ENCODE assay signal across 8 cellular contexts in genomic region chr16:69762843-69763556, GRCh38. TPM values are rescaled to one million over a fixed set of nuclear protein-coding genes. Genes with fewer than 3 reads are reported as not detected.
A peak's percentile ranks its signal among the peaks of the same experiment; 100 is the strongest.
DNase-seq lines count a peak whose midpoint lies in the region; ATAC-seq and TF ChIP-seq lines count a peak whose summit lies in the region.

No MANE protein-coding gene starts in this region.

- peak overlapping the region; percentile 86 for H3K4me2 ChIP-seq in HCT116 (ENCODE audit: low read length)

- H3K27ac ChIP-seq in CD8-positive, alpha-beta memory T cell (ENCODE audit: low read depth, low read length): peak overlapping the region; percentile 77
- H3K27ac ChIP-seq in HCT116 (ENCODE audit: low read depth, low read length) (peak overlapping the region; percentile 55), ectodermal cell (ENCODE audit: insufficient read depth, low read depth, low read length, poor library complexity, severe bottlenecking) (no peak overlapping the region), mesodermal cell (ENCODE audit: low read depth, low read length, severe bottlenecking) (peak overlapping the region; percentile 57), aorta (ENCODE audit: low read depth in 1 of 2, low read length in 2 of 2) (peak overlapping the region; percentile 72 to 94)

- H3K9me3 Mint-ChIP-seq in CD8-positive, alpha-beta memory T cell: no peaks in the 10 kb centered on the region

- BruUV-seq in HCT116 (replicated peaks; lab: Mats Ljungman, UMichigan): TSS peak; percentile 57

- TF ChIP-seq CTCF in HCT116 (IDR thresholded peaks at IDR 0.05 in 2 of 3, conservative IDR thresholded peaks at IDR 0.05 in 1 of 3; ENCODE audit: borderline replicate concordance in 1 of 3, insufficient read depth in 1 of 3, low read depth in 2 of 3, low read length in 2 of 3): no peak

- no peaks in the 10 kb centered on the region for H3K9me2 ChIP-seq in HCT116 (ENCODE audit: insufficient read depth)

- intact Hi-C loops in HCT116 (cut with micrococcal nuclease): no loop called here
- intact Hi-C loops in aorta (cut with DNase I): no loop called here

- 26 to 28% methylated on average over 13 of the region's 13 CpGs for WGBS in ectodermal cell, 2 experiments
- 24 to 30% methylated on average over 9 to 10 of the region's 13 CpGs for WGBS in mesodermal cell (ENCODE audit: insufficient coverage in 2 of 2), 2 experiments
- 0% methylated on average over 13 of the region's 13 CpGs for WGBS in aorta, 2 donors

- H3K79me2 ChIP-seq in HCT116 (ENCODE audit: insufficient read depth, low read length): peaks cover 45% of the 10 kb centered on the region

- peaks cover 0 to 1% of the 10 kb centered on the region in 2 donors for H3K27me3 Mint-ChIP-seq in CD8-positive, alpha-beta memory T cell

- H4K20me1 ChIP-seq in HCT116 (ENCODE audit: insufficient read depth): no peaks in the 10 kb centered on the region

- no peak for TF ChIP-seq RAD21 in HCT116 (IDR thresholded peaks at IDR 0.05; ENCODE audit: low read depth)

- peak overlapping the region; percentile 54 for H2AFZ ChIP-seq in HCT116 (ENCODE audit: low read depth, low read length, poor library complexity, severe bottlenecking)

- DNase-seq in CD8-positive, alpha-beta memory T cell: peak in 2 of 5 donors; percentile 31 to 43
- DNase-seq in HCT116 (ENCODE audit: low read depth, low spot score) (no peak), RKO (ENCODE audit: low spot score) (peak; percentile 60), aorta (no peak), SHP77 treated with DMSO at 0.1 percent for 48 hours (lab: John Stamatoyannopoulos, UW) (no peak), NCI-H2107 treated with DMSO at 0.1 percent for 48 hours (lab: John Stamatoyannopoulos, UW; ENCODE audit: unreplicated experiment) (no peak)

- peaks cover 39 to 57% (median 48%) of the 10 kb centered on the region in 3 donors for H3K4me1 Mint-ChIP-seq in CD8-positive, alpha-beta memory T cell

- RAD21 ChIA-PET in HCT116 (lab: Charles Lee; ENCODE audit: low non-redundant PET in 1 of 2, low total read pairs in 2 of 2, uncharacterized antibody in 2 of 2, unreplicated experiment in 2 of 2): no interaction called here

- peak overlapping the region; percentile 79 for H3K4me3 ChIP-seq in CD8-positive, alpha-beta memory T cell (ENCODE audit: low read length)
- H3K4me3 ChIP-seq in HCT116 (replicated peaks in 1 of 2; ENCODE audit: low read depth in 1 of 2, low read length in 2 of 2) (peak overlapping the region; percentile 61 to 98), ectodermal cell (ENCODE audit: insufficient read depth, low read depth, low read length) (peak overlapping the region; percentile 92), mesodermal cell (ENCODE audit: extremely low read depth, insufficient read depth, low read length, poor library complexity, severe bottlenecking) (peak overlapping the region; percentile 76), aorta (ENCODE audit: low read length in 2 of 2) (peak overlapping the region; percentile 88 to 91)

- TF ChIP-seq POLR2A in HCT116 (IDR thresholded peaks at IDR 0.05; ENCODE audit: borderline replicate concordance, extremely low read depth, insufficient read depth, insufficient read length): no peak

- H3K27ac Mint-ChIP-seq in CD8-positive, alpha-beta memory T cell: peak overlapping the region; percentile 90 to 97 (median 92)

- no peaks in the 10 kb centered on the region for H3K36me3 ChIP-seq in CD8-positive, alpha-beta memory T cell (ENCODE audit: insufficient read depth, low read length)
- H3K36me3 ChIP-seq in HCT116 (ENCODE audit: control insufficient read depth in 1 of 2, insufficient read depth in 2 of 2, low read length in 2 of 2) (no peaks in the 10 kb centered on the region), ectodermal cell (ENCODE audit: control insufficient read depth, insufficient read depth, low read length) (no peaks in the 10 kb centered on the region), mesodermal cell (ENCODE audit: control insufficient read depth, insufficient read depth, low read length) (no peaks in the 10 kb centered on the region), aorta (ENCODE audit: control insufficient read depth in 1 of 2, insufficient read depth in 2 of 2, low read length in 1 of 2) (no peaks in the 10 kb centered on the region)

- peaks cover 21% of the 10 kb centered on the region for H3K4me1 ChIP-seq in CD8-positive, alpha-beta memory T cell (ENCODE audit: insufficient read depth, low read length)
- H3K4me1 ChIP-seq in HCT116 (ENCODE audit: control insufficient read depth in 1 of 2, insufficient read depth in 2 of 2, low read length in 2 of 2) (peaks cover 9 to 20% of the 10 kb centered on the region in 2 experiments; a peak in 3 of 4 replicates), ectodermal cell (ENCODE audit: control insufficient read depth, insufficient read depth, low read length) (peaks cover 5% of the 10 kb centered on the region), mesodermal cell (ENCODE audit: control insufficient read depth, insufficient read depth, low read length, poor library complexity, severe bottlenecking) (peaks cover 4% of the 10 kb centered on the region), aorta (ENCODE audit: control insufficient read depth in 1 of 2, insufficient read depth in 2 of 2, low read length in 2 of 2) (no peaks in the 10 kb centered on the region)

- H3K36me3 Mint-ChIP-seq in CD8-positive, alpha-beta memory T cell: peaks cover 0 to 11% (median 1%) of the 10 kb centered on the region in 3 donors

- ATAC-seq in HCT116 (no peak; the same call in 1 of the 2 replicates), aorta (ENCODE audit: low FRiP score) (peak; percentile 79)

- no peaks in the 10 kb centered on the region for H3K27me3 ChIP-seq in CD8-positive, alpha-beta memory T cell (ENCODE audit: insufficient read depth, low read length, poor library complexity, severe bottlenecking)
- no peaks in the 10 kb centered on the region for H3K27me3 ChIP-seq in HCT116 (ENCODE audit: insufficient read depth, low read length)
- H3K27me3 ChIP-seq in ectodermal cell (ENCODE audit: control insufficient read depth, insufficient read depth, low read length, poor library complexity, severe bottlenecking): no peaks in the 10 kb centered on the region
- no peaks in the 10 kb centered on the region for H3K27me3 ChIP-seq in aorta (ENCODE audit: control insufficient read depth in 1 of 2, insufficient read depth in 2 of 2, low read length in 1 of 2)

- H3K9ac ChIP-seq in HCT116 (ENCODE audit: low read length): peak overlapping the region; percentile 91

- CTCF ChIA-PET in CD8-positive, alpha-beta memory T cell (lab: Charles Lee): interaction anchor here (1.0 to 1.8 kb wide), 5 partner anchors 8 to 54 kb away, joined by 3 to 7 read pairs (median 4); partner anchors contain the start of gene NOB1
- CTCF ChIA-PET in HCT116 (lab: Charles Lee): interaction anchor here (0.7 kb wide), 1 partner anchor 53 kb away, joined by 4 read pairs; no protein-coding TSS in a partner anchor

- POLR2A ChIA-PET in CD8-positive, alpha-beta memory T cell (lab: Charles Lee): interaction anchor here (0.5 to 1.6 kb wide), 8 partner anchors 9 to 526 kb away, joined by 3 to 7 read pairs (median 4); partner anchors contain the start of genes AARS1, NOB1 and NQO1
- POLR2A ChIA-PET in HCT116 (lab: Charles Lee): interaction anchor here (2.0 kb wide), 1 partner anchor 8 kb away, joined by 5 read pairs; the partner anchor contains the start of gene NOB1

- H3K9me3 ChIP-seq in CD8-positive, alpha-beta memory T cell (ENCODE audit: low read length): no peaks in the 10 kb centered on the region
- H3K9me3 ChIP-seq in HCT116 (ENCODE audit: control insufficient read depth in 1 of 2, insufficient read depth in 1 of 2, low read depth in 1 of 2, low read length in 2 of 2) (no peaks in the 10 kb centered on the region), ectodermal cell (ENCODE audit: control insufficient read depth, low read length) (no peaks in the 10 kb centered on the region), mesodermal cell (ENCODE audit: control insufficient read depth, low read length) (no peaks in the 10 kb centered on the region), aorta (ENCODE audit: control insufficient read depth, low read length) (no peaks in the 10 kb centered on the region)

- H3K4me3 Mint-ChIP-seq in CD8-positive, alpha-beta memory T cell: peak overlapping the region; percentile 91 to 95 (median 93)

TF ChIP-seq in HCT116, 20 proteins besides CTCF, POLR2A, EP300 and RAD21 (continues in another document):
- TF ChIP-seq ZNF274 (IDR thresholded peaks at IDR 0.05; ENCODE audit: low read depth, low read length) (no peak), FOSL1 (IDR thresholded peaks at IDR 0.05; ENCODE audit: low read depth) (no peak), ZFX (IDR thresholded peaks at IDR 0.05) (no peak), TCF7L2 (IDR thresholded peaks at IDR 0.05; ENCODE audit: borderline replicate concordance, extremely low read depth, insufficient read depth, insufficient read length) (no peak)

RNA-seq across cellular contexts. Expression of gene WWP2, which starts 0.9 kb away (rescaled TPM):
- 10 to 100 TPM; 41.0 to 46.3 TPM for total RNA-seq in CD8-positive, alpha-beta memory T cell
- 50.6 TPM for polyA plus RNA-seq in CD8-positive, alpha-beta memory T cell
- total RNA-seq in HCT116 (2021; ENCODE audit: unreplicated experiment) (44.2 TPM), aorta (100 to 1,000 TPM; 135 to 144 TPM)
- 20.3 and 21.9 TPM in 2 replicates for polyA plus RNA-seq in HCT116 (2012)
- 34.2 TPM for polyA plus RNA-seq in ectodermal cell (2013, experiment 1 of 4)
- 39.4 TPM for polyA plus RNA-seq in ectodermal cell (2013, experiment 2 of 4)
- polyA plus RNA-seq in ectodermal cell (2013, experiment 3 of 4): 21.7 TPM
- polyA plus RNA-seq in ectodermal cell (2013, experiment 4 of 4): 25.7 TPM
- polyA plus RNA-seq in mesodermal cell (2013, experiment 1 of 2): 15.7 TPM
- 14.5 TPM for polyA plus RNA-seq in mesodermal cell (2013, experiment 2 of 2)
- polyA plus RNA-seq in aorta: 100 to 1,000 TPM in 1 of 2 donors, 10 to 100 TPM in 1; 59.0 to 141 TPM

RNA-seq across cellular contexts. Expression of gene NOB1, which starts 8.3 kb away (rescaled TPM):
- total RNA-seq in CD8-positive, alpha-beta memory T cell: 100 to 1,000 TPM; 129 to 137 TPM
- 43.5 TPM for polyA plus RNA-seq in CD8-positive, alpha-beta memory T cell
- total RNA-seq in HCT116 (2021; ENCODE audit: unreplicated experiment) (172 TPM), aorta (10 to 100 TPM; 30.6 to 32.4 TPM)
- 213 and 237 TPM in 2 replicates for polyA plus RNA-seq in HCT116 (2012)
- 65.2 TPM for polyA plus RNA-seq in ectodermal cell (2013, experiment 1 of 4)
- 64.7 TPM for polyA plus RNA-seq in ectodermal cell (2013, experiment 2 of 4)
- polyA plus RNA-seq in ectodermal cell (2013, experiment 3 of 4): 60.6 TPM
- polyA plus RNA-seq in ectodermal cell (2013, experiment 4 of 4): 64.6 TPM
- polyA plus RNA-seq in mesodermal cell (2013, experiment 1 of 2): 53.5 TPM
- 50.8 TPM for polyA plus RNA-seq in mesodermal cell (2013, experiment 2 of 2)
- polyA plus RNA-seq in aorta: 10 to 100 TPM; 29.4 to 38.7 TPM

RNA-seq across cellular contexts. Expression of gene NQO1, which starts 36.6 kb away (rescaled TPM):
- 10 to 100 TPM; 16.0 to 16.9 TPM for total RNA-seq in CD8-positive, alpha-beta memory T cell
- polyA plus RNA-seq in CD8-positive, alpha-beta memory T cell: 3.1 TPM
- 519 TPM for total RNA-seq in HCT116 (2021; ENCODE audit: unreplicated experiment)
- polyA plus RNA-seq in HCT116 (2012): 323 and 330 TPM in 2 replicates
- 29.3 TPM for polyA plus RNA-seq in ectodermal cell (2013, experiment 1 of 4)
- polyA plus RNA-seq in ectodermal cell (2013, experiment 2 of 4): 22.9 TPM
- 22.1 TPM for polyA plus RNA-seq in ectodermal cell (2013, experiment 3 of 4)
- 19.3 TPM for polyA plus RNA-seq in ectodermal cell (2013, experiment 4 of 4)
- 73.9 TPM for polyA plus RNA-seq in mesodermal cell (2013, experiment 1 of 2)
- polyA plus RNA-seq in mesodermal cell (2013, experiment 2 of 2): 66.1 TPM
- total RNA-seq in aorta: 10 to 100 TPM; 31.3 to 52.5 TPM
- 10 to 100 TPM; 53.7 to 76.3 TPM for polyA plus RNA-seq in aorta
